11 cellular contexts compared by ENCODE assay signal in genomic region chr14:99609245-99610117, GRCh38. TPM values are rescaled to one million over a fixed set of nuclear protein-coding genes. Genes with fewer than 3 reads are reported as not detected.
DNase-seq lines count a peak whose midpoint lies in the region; ATAC-seq, FAIRE-seq and TF ChIP-seq lines count a peak whose summit lies in the region.
"Had no signal": no experiment of that assay in that cellular context is flagged by ENCODE, and none has a peak within 500 bp of the region (broad histone marks: within the 10 kb centered on the region; RNA-seq: fewer than 3 reads in every experiment).

No MANE protein-coding gene starts in this region.

- no peak for ATAC-seq in HG03159 (IDR thresholded peaks at IDR 0.05; ENCODE audit: unreplicated experiment)
- ATAC-seq: naive thymus-derived CD4-positive, alpha-beta T cell had no signal

- TF ChIP-seq CTCF in AG04449 (IDR thresholded peaks at IDR 0.05; ENCODE audit: insufficient read depth, low read length, missing control alignments): peak; percentile 56
- TF ChIP-seq CTCF in C4-2B (conservative IDR thresholded peaks at IDR 0.05): peak; percentile 71
- TF ChIP-seq CTCF in keratinocyte (optimal IDR thresholded peaks at IDR 0.05 in 1 of 3, IDR thresholded peaks at IDR 0.05 in 1 of 3, conservative IDR thresholded peaks at IDR 0.05 in 1 of 3; ENCODE audit: extremely low read depth in 1 of 3, insufficient read depth in 2 of 3, low read length in 3 of 3): peak in 1 of 3 experiments; percentile 60

- H3K4me1 ChIP-seq in keratinocyte (ENCODE audit: control insufficient read depth, extremely low read depth, insufficient read depth, low read length): peaks cover 34% of the 10 kb centered on the region

- H4K20me1 ChIP-seq in keratinocyte (ENCODE audit: control insufficient read depth, extremely low read depth, insufficient read depth, low read length): no peaks in the 10 kb centered on the region

- H3K36me3 ChIP-seq in keratinocyte (ENCODE audit: control insufficient read depth in 2 of 2, extremely low read depth in 1 of 2, insufficient read depth in 2 of 2, low read length in 2 of 2): no peaks in the 10 kb centered on the region

- DNase-seq in AG04449 (ENCODE audit: low read depth, low spot score) (no peak), RKO (ENCODE audit: low spot score) (peak; percentile 25), keratinocyte (ENCODE audit: low read depth, low spot score) (no peak), AML-193 (lab: John Stamatoyannopoulos, UW) (no peak)
- DNase-seq in T-helper 2 cell treated with Interferon-gamma antibody and Interleukin-4, amounts not matched to agents 5 μg/mL and 100 μg/mL, for 36 hours (ENCODE audit: low spot score): no peak
- DNase-seq: NCI-H1436 treated with DMSO at 0.1 percent for 48 hours had no signal

- no peaks in the 10 kb centered on the region for H3K27me3 Mint-ChIP-seq in T-helper 2 cell treated with Interferon-gamma antibody and Interleukin-4, amounts not matched to agents 5 μg/mL and 100 μg/mL, for 36 hours (ENCODE audit: low read depth)

- H3K36me3 Mint-ChIP-seq in T-helper 2 cell treated with Interferon-gamma antibody and Interleukin-4, amounts not matched to agents 5 μg/mL and 100 μg/mL, for 36 hours (ENCODE audit: low read depth): no peaks in the 10 kb centered on the region
- H3K36me3 Mint-ChIP-seq: naive thymus-derived CD4-positive, alpha-beta T cell had no signal

- no peak overlapping the region for H3K9ac ChIP-seq in keratinocyte (ENCODE audit: control insufficient read depth, extremely low read depth, insufficient read depth, low read length)

- no peaks in the 10 kb centered on the region for H3K9me3 ChIP-seq in keratinocyte (ENCODE audit: control insufficient read depth, low read depth, low read length)

- no peak overlapping the region for H3K4me3 Mint-ChIP-seq in T-helper 2 cell treated with Interferon-gamma antibody and Interleukin-4, amounts not matched to agents 5 μg/mL and 100 μg/mL, for 36 hours

- POLR2A ChIA-PET in AG04449 (lab: Yijun Ruan, JAX): no interaction called here

- no peaks in the 10 kb centered on the region for H3K9me1 ChIP-seq in keratinocyte (ENCODE audit: control insufficient read depth, extremely low read depth, insufficient read depth, low read length)

- CTCF ChIA-PET in AG04449 (lab: Yijun Ruan, JAX): interaction anchor here (0.7 to 7.7 kb wide), 15 partner anchors 9 to 87 kb away, joined by 3 to 91 read pairs (median 5); no protein-coding TSS in a partner anchor

- peaks cover 5% of the 10 kb centered on the region for H3K4me1 Mint-ChIP-seq in T-helper 2 cell treated with Interferon-gamma antibody and Interleukin-4, amounts not matched to agents 5 μg/mL and 100 μg/mL, for 36 hours (ENCODE audit: low read depth)

- H3K27ac Mint-ChIP-seq in T-helper 2 cell treated with Interferon-gamma antibody and Interleukin-4, amounts not matched to agents 5 μg/mL and 100 μg/mL, for 36 hours: no peak overlapping the region

- no peak overlapping the region for H3K4me2 ChIP-seq in keratinocyte (ENCODE audit: control insufficient read depth, extremely low read depth, insufficient read depth, low read depth, low read length)
- H3K4me2 ChIP-seq: smooth muscle cell had no signal

- dilution Hi-C loops in keratinocyte (cut with MboI; ENCODE audit: extremely low pct_ligation_motif_present, low sequenced_read_pairs): no loop called here

- no peaks in the 10 kb centered on the region for H3K9me3 Mint-ChIP-seq in T-helper 2 cell treated with Interferon-gamma antibody and Interleukin-4, amounts not matched to agents 5 μg/mL and 100 μg/mL, for 36 hours
- H3K9me3 Mint-ChIP-seq: naive thymus-derived CD4-positive, alpha-beta T cell had no signal

- no peaks in the 10 kb centered on the region for H3K27me3 ChIP-seq in keratinocyte (ENCODE audit: control insufficient read depth, extremely low read depth, insufficient read depth, low read length)

- no peak overlapping the region for H2AFZ ChIP-seq in keratinocyte (ENCODE audit: control insufficient read depth, low read length)

- H3K79me2 ChIP-seq in keratinocyte (ENCODE audit: control insufficient read depth, insufficient read depth, low read length): no peaks in the 10 kb centered on the region

- no peak overlapping the region for H3K4me3 ChIP-seq in AG04449 (ENCODE audit: low read depth, low read length)
- H3K4me3 ChIP-seq in keratinocyte (ENCODE audit: control insufficient read depth in 2 of 3, extremely low read depth in 1 of 3, insufficient read depth in 2 of 3, low read depth in 1 of 3, low read length in 3 of 3): no peak overlapping the region
- H3K4me3 ChIP-seq: smooth muscle cell had no signal

- H3K27ac ChIP-seq in C4-2B (no peak overlapping the region), keratinocyte (ENCODE audit: control insufficient read depth, insufficient read depth, low read length) (no peak overlapping the region)

- FAIRE-seq in keratinocyte (lab: Jason Lieb, UNC): peak; percentile 36
- FAIRE-seq: islet of Langerhans had no signal

RNA-seq across cellular contexts. Expression of gene CCDC85C, which starts 5.5 kb away (rescaled TPM):
- 13.2 to 20.5 TPM (median 13.9 TPM) in 3 replicates for polyA plus RNA-seq in keratinocyte
- polyA plus RNA-seq in keratinocyte (2011; ENCODE audit: low read depth): 11.3 TPM
- polyA plus RNA-seq in keratinocyte (2011; cell fraction: cytosol; rRNA removed): 11.4 and 22.7 TPM in 2 replicates
- 18.7 and 22.5 TPM in 2 replicates for polyA plus RNA-seq in keratinocyte (2011; cell fraction: nucleus; rRNA removed)
- 18.3 and 33.3 TPM in 2 replicates for polyA plus RNA-seq in keratinocyte (2012; ENCODE audit: low replicate concordance)
- 21.5 to 37.0 TPM (median 30.4 TPM) in 3 replicates for polyA minus RNA-seq in keratinocyte
- polyA minus RNA-seq in keratinocyte (2011; cell fraction: cytosol; rRNA and poly(A)+ RNA removed): 44.9 TPM
- 14.4 and 18.8 TPM in 2 replicates for polyA minus RNA-seq in keratinocyte (2011; cell fraction: nucleus; rRNA and poly(A)+ RNA removed)

RNA-seq across cellular contexts. Expression of gene HHIPL1, which starts 35.4 kb away (rescaled TPM):
- polyA plus RNA-seq in keratinocyte: 0.08 to 0.17 TPM (median 0.11 TPM) in 3 replicates
- polyA plus RNA-seq in keratinocyte (2011; ENCODE audit: low read depth): 0.10 TPM
- polyA plus RNA-seq in keratinocyte (2011; cell fraction: cytosol; rRNA removed): 0.07 and 0.21 TPM in 2 replicates
- 0.34 and 0.39 TPM in 2 replicates for polyA plus RNA-seq in keratinocyte (2011; cell fraction: nucleus; rRNA removed)
- 0.15 and 0.45 TPM in 2 replicates for polyA plus RNA-seq in keratinocyte (2012; ENCODE audit: low replicate concordance)
- 0.06 to 0.33 TPM (median 0.16 TPM) in 3 replicates for polyA minus RNA-seq in keratinocyte
- 0.58 TPM for polyA minus RNA-seq in keratinocyte (2011; cell fraction: cytosol; rRNA and poly(A)+ RNA removed)
- polyA minus RNA-seq in keratinocyte (2011; cell fraction: nucleus; rRNA and poly(A)+ RNA removed): 0.42 and 0.47 TPM in 2 replicates
- polyA plus RNA-seq: naive thymus-derived CD4-positive, alpha-beta T cell had no signal
